ENCODE assay signal across 8 cellular contexts in genomic region chr2:128233790-128234395, GRCh38.
DNase-seq lines count a peak whose midpoint lies in the region; ATAC-seq and TF ChIP-seq lines count a peak whose summit lies in the region.

No MANE protein-coding gene starts in this region.

- in situ Hi-C loops in HAP-1 (cut with MboI; ENCODE audit: low sequenced_read_pairs): no loop called here
- in situ Hi-C loops in GM13976 (cut with MboI; ENCODE audit: low sequenced_read_pairs, unreplicated experiment): no loop called here

- H3K9me3 Mint-ChIP-seq in activated CD8-positive, alpha-beta T cell treated with anti-CD3 and anti-CD28 coated beads for 36 hours: no peaks in the 10 kb centered on the region

- no peak overlapping the region for H3K27ac Mint-ChIP-seq in activated CD8-positive, alpha-beta T cell treated with anti-CD3 and anti-CD28 coated beads for 36 hours

- intact Hi-C loops in activated CD8-positive, alpha-beta T cell treated with anti-CD3 and anti-CD28 coated beads for 36 hours (cut with micrococcal nuclease): loop anchor here (10.0 kb wide), 1 partner anchor 169 kb away; no protein-coding TSS in a partner anchor

- H3K36me3 ChIP-seq in HAP-1 (replicated peaks): no peaks in the 10 kb centered on the region

- no peaks in the 10 kb centered on the region for H3K36me3 Mint-ChIP-seq in activated CD8-positive, alpha-beta T cell treated with anti-CD3 and anti-CD28 coated beads for 36 hours (ENCODE audit: low read depth)

- no peak for DNase-seq in AG04449 (ENCODE audit: low read depth, low spot score)
- no peak for DNase-seq in HAP-1 (ENCODE audit: low spot score in 2 of 2)
- no peak for DNase-seq in activated CD8-positive, alpha-beta T cell treated with anti-CD3 and anti-CD28 coated beads for 36 hours
- DNase-seq in mesenteric fat pad (ENCODE audit: low spot score): peak; percentile 51
- no peak for DNase-seq in MV-4-11 (lab: John Stamatoyannopoulos, UW)
- DNase-seq in HK-2 (ENCODE audit: unreplicated experiment): no peak
- DNase-seq in GM13976 (ENCODE audit: low spot score): no peak
- no peak for DNase-seq in NCI-H2081 (lab: John Stamatoyannopoulos, UW)

- H3K9me3 ChIP-seq in HAP-1: no peaks in the 10 kb centered on the region

- no peaks in the 10 kb centered on the region for H3K27me3 Mint-ChIP-seq in activated CD8-positive, alpha-beta T cell treated with anti-CD3 and anti-CD28 coated beads for 36 hours

- H3K4me3 ChIP-seq in AG04449 (ENCODE audit: low read depth, low read length) (peak overlapping the region; percentile 69), HAP-1 (peak overlapping the region; percentile 61)

- POLR2A ChIA-PET in AG04449 (lab: Yijun Ruan, JAX): no interaction called here
- POLR2A ChIA-PET in activated CD8-positive, alpha-beta T cell treated with anti-CD3 and anti-CD28 coated beads for 36 hours (lab: Charles Lee): no interaction called here

- peaks cover 5% of the 10 kb centered on the region for H3K4me1 Mint-ChIP-seq in activated CD8-positive, alpha-beta T cell treated with anti-CD3 and anti-CD28 coated beads for 36 hours (ENCODE audit: low read depth)

- peak overlapping the region; percentile 72 for H3K4me3 Mint-ChIP-seq in activated CD8-positive, alpha-beta T cell treated with anti-CD3 and anti-CD28 coated beads for 36 hours

- CTCF ChIA-PET in AG04449 (lab: Yijun Ruan, JAX): interaction anchor here (0.7 to 2.3 kb wide), 22 partner anchors 9 to 493 kb away, joined by 3 to 12 read pairs (median 4); no protein-coding TSS in a partner anchor
- CTCF ChIA-PET in activated CD8-positive, alpha-beta T cell treated with anti-CD3 and anti-CD28 coated beads for 36 hours (lab: Charles Lee): interaction anchor here (0.5 to 2.3 kb wide), 10 partner anchors 10 to 171 kb away, joined by 3 to 15 read pairs (median 4); no protein-coding TSS in a partner anchor

- no peak for ATAC-seq in activated CD8-positive, alpha-beta T cell treated with anti-CD3 and anti-CD28 coated beads for 36 hours

- H3K27me3 ChIP-seq in HAP-1 (ENCODE audit: low read depth): no peaks in the 10 kb centered on the region

- H3K4me1 ChIP-seq in HAP-1: peaks cover 3% of the 10 kb centered on the region; the same call in 1 of the 2 replicates

- no peak for TF ChIP-seq CTCF in AG04449 (IDR thresholded peaks at IDR 0.05; ENCODE audit: insufficient read depth, low read length, missing control alignments)
- peak; percentile 3 for TF ChIP-seq CTCF in activated CD8-positive, alpha-beta T cell treated with anti-CD3 and anti-CD28 coated beads for 36 hours (IDR thresholded peaks at IDR 0.05)
- no peak for TF ChIP-seq CTCF in GM13976 (IDR thresholded peaks at IDR 0.05; ENCODE audit: borderline replicate concordance, control extremely low read depth, extremely low read depth, insufficient read depth, missing control alignments)
